In genomic region chrX:45238489-45238888, GRCh38 we compare ENCODE assay signal across 24 cellular contexts. TPM values are rescaled to one million over a fixed set of nuclear protein-coding genes. Genes with fewer than 3 reads are reported as not detected.
DNase-seq lines count a peak whose midpoint lies in the region; ATAC-seq, FAIRE-seq and TF ChIP-seq lines count a peak whose summit lies in the region.
"Had no signal": no experiment of that assay in that cellular context is flagged by ENCODE, and none has a peak within 500 bp of the region (broad histone marks: within the 10 kb centered on the region; RNA-seq: fewer than 3 reads in every experiment).

No MANE protein-coding gene starts in this region.

- H4K20me1 ChIP-seq in astrocyte (ENCODE audit: insufficient read depth, low read length), result no peaks in the 10 kb centered on the region
- H4K20me1 ChIP-seq: BLaER1 treated with 17β-estradiol and CSF1 and Interleukin-3, amounts not matched to agents 10 nM and 100 nM had no signal

- no peaks in the 10 kb centered on the region for H3K27me3 ChIP-seq in astrocyte (ENCODE audit: insufficient read depth, low read length)
- H3K27me3 ChIP-seq: BLaER1 treated with 17β-estradiol and CSF1 and Interleukin-3, amounts not matched to agents 10 nM and 100 nM had no signal

- H3K4me1 ChIP-seq in astrocyte (ENCODE audit: insufficient read depth, low read length), result no peaks in the 10 kb centered on the region
- H3K4me1 ChIP-seq: A549; BLaER1 treated with 17β-estradiol and CSF1 and Interleukin-3, amounts not matched to agents 10 nM and 100 nM; Caco-2 had no signal

- no peaks in the 10 kb centered on the region for H3K27me3 Mint-ChIP-seq in activated CD4-positive, alpha-beta T cell treated with anti-CD3 and anti-CD28 coated beads for 36 hours
- no peaks in the 10 kb centered on the region for H3K27me3 Mint-ChIP-seq in activated naive CD4-positive, alpha-beta T cell treated with anti-CD3 and anti-CD28 coated beads for 36 hours (ENCODE audit: low read depth)
- peaks cover 2% of the 10 kb centered on the region for H3K27me3 Mint-ChIP-seq in astrocyte (ENCODE audit: low read depth, unreplicated experiment)
- H3K27me3 Mint-ChIP-seq in stimulated activated naive B cell treated with anti-CD40 and anti-IgM and Interleukin-4, amounts not matched to agents 10 μg/mL and 1 μg/mL and 100 μg/mL, for 72 hours, result peaks cover 0 to 3% of the 10 kb centered on the region in 2 donors
- H3K27me3 Mint-ChIP-seq: B cell; CD4-positive, alpha-beta T cell had no signal

- H3K36me3 Mint-ChIP-seq in activated CD4-positive, alpha-beta T cell treated with anti-CD3 and anti-CD28 coated beads for 36 hours (ENCODE audit: low read depth), result no peaks in the 10 kb centered on the region
- peaks cover 0 to 5% of the 10 kb centered on the region in 2 donors for H3K36me3 Mint-ChIP-seq in activated naive CD4-positive, alpha-beta T cell treated with anti-CD3 and anti-CD28 coated beads, Interleukin-2, amount 50 U/mL, for 72 hours
- H3K36me3 Mint-ChIP-seq in activated naive CD4-positive, alpha-beta T cell treated with anti-CD3 and anti-CD28 coated beads for 36 hours (ENCODE audit: low read depth), result peaks cover under 1% of the 10 kb centered on the region
- H3K36me3 Mint-ChIP-seq in astrocyte (ENCODE audit: low read depth, unreplicated experiment), result no peaks in the 10 kb centered on the region
- peaks cover 0 to under 1% of the 10 kb centered on the region in 2 donors for H3K36me3 Mint-ChIP-seq in stimulated activated naive B cell treated with anti-CD40 and anti-IgM and Interleukin-4, amounts not matched to agents 10 μg/mL and 1 μg/mL and 100 μg/mL, for 72 hours
- H3K36me3 Mint-ChIP-seq: CD8-positive, alpha-beta T cell had no signal

- H3K27ac Mint-ChIP-seq in activated CD4-positive, alpha-beta T cell treated with anti-CD3 and anti-CD28 coated beads for 36 hours, result no peak overlapping the region
- H3K27ac Mint-ChIP-seq in activated naive CD4-positive, alpha-beta T cell treated with anti-CD3 and anti-CD28 coated beads, Interleukin-2, amount 50 U/mL, for 72 hours, result no peak overlapping the region
- H3K27ac Mint-ChIP-seq in activated naive CD4-positive, alpha-beta T cell treated with anti-CD3 and anti-CD28 coated beads for 36 hours, result no peak overlapping the region
- no peak overlapping the region for H3K27ac Mint-ChIP-seq in astrocyte (ENCODE audit: unreplicated experiment)
- H3K27ac Mint-ChIP-seq in stimulated activated naive B cell treated with anti-CD40 and anti-IgM and Interleukin-4, amounts not matched to agents 10 μg/mL and 1 μg/mL and 100 μg/mL, for 72 hours, result peak overlapping the region; percentile 15
- H3K27ac Mint-ChIP-seq: B cell; CD4-positive, alpha-beta T cell; CD8-positive, alpha-beta T cell had no signal

- no peak overlapping the region for H3K4me3 ChIP-seq in astrocyte (ENCODE audit: insufficient read depth, low read depth, low read length)
- H3K4me3 ChIP-seq: A549; BLaER1 treated with 17β-estradiol and CSF1 and Interleukin-3, amounts not matched to agents 10 nM and 100 nM had no signal

- TF ChIP-seq CTCF in astrocyte (IDR thresholded peaks at IDR 0.05; ENCODE audit: insufficient read depth, low read depth, low read length), result no peak

- FAIRE-seq in astrocyte (lab: Jason Lieb, UNC), result peak; percentile 32
- FAIRE-seq in HTR-8/SVneo (lab: Jason Lieb, UNC), result no peak
- FAIRE-seq: A549, D721Med, G401.6, GM12891 had no signal

- H3K36me3 ChIP-seq in astrocyte (ENCODE audit: insufficient read depth, low read length), result no peaks in the 10 kb centered on the region
- H3K36me3 ChIP-seq: BLaER1 treated with 17β-estradiol and CSF1 and Interleukin-3, amounts not matched to agents 10 nM and 100 nM had no signal

- intact Hi-C loops in activated CD4-positive, alpha-beta T cell treated with anti-CD3 and anti-CD28 coated beads for 36 hours (cut with DNase I, micrococcal nuclease), result no loop called here
- intact Hi-C loops in activated naive CD4-positive, alpha-beta T cell treated with anti-CD3 and anti-CD28 coated beads for 36 hours (cut with micrococcal nuclease), result no loop called here

- no peaks in the 10 kb centered on the region for H3K9me3 ChIP-seq in astrocyte (ENCODE audit: insufficient read depth, low read depth, low read length)
- H3K9me3 ChIP-seq: A549, Caco-2 had no signal

- no peak overlapping the region for H3K9ac ChIP-seq in astrocyte (ENCODE audit: low read length)
- H3K9ac ChIP-seq: BLaER1 treated with 17β-estradiol and CSF1 and Interleukin-3, amounts not matched to agents 10 nM and 100 nM had no signal

- H3K4me2 ChIP-seq in astrocyte (ENCODE audit: low read length), result no peak overlapping the region
- H3K4me2 ChIP-seq: A549; BLaER1 treated with 17β-estradiol and CSF1 and Interleukin-3, amounts not matched to agents 10 nM and 100 nM had no signal

- peaks cover 3% of the 10 kb centered on the region for H3K4me1 Mint-ChIP-seq in activated CD4-positive, alpha-beta T cell treated with anti-CD3 and anti-CD28 coated beads for 36 hours
- no peaks in the 10 kb centered on the region for H3K4me1 Mint-ChIP-seq in activated naive CD4-positive, alpha-beta T cell treated with anti-CD3 and anti-CD28 coated beads for 36 hours (ENCODE audit: low read depth)
- no peaks in the 10 kb centered on the region for H3K4me1 Mint-ChIP-seq in astrocyte (ENCODE audit: low read depth, unreplicated experiment)
- H3K4me1 Mint-ChIP-seq in stimulated activated naive B cell treated with anti-CD40 and anti-IgM and Interleukin-4, amounts not matched to agents 10 μg/mL and 1 μg/mL and 100 μg/mL, for 72 hours, result no peaks in the 10 kb centered on the region

- no peak overlapping the region for H3K4me3 Mint-ChIP-seq in activated CD4-positive, alpha-beta T cell treated with anti-CD3 and anti-CD28 coated beads for 36 hours
- no peak overlapping the region for H3K4me3 Mint-ChIP-seq in activated naive CD4-positive, alpha-beta T cell treated with anti-CD3 and anti-CD28 coated beads for 36 hours
- H3K4me3 Mint-ChIP-seq in astrocyte (ENCODE audit: unreplicated experiment), result no peak overlapping the region
- H3K4me3 Mint-ChIP-seq in stimulated activated naive B cell treated with anti-CD40 and anti-IgM and Interleukin-4, amounts not matched to agents 10 μg/mL and 1 μg/mL and 100 μg/mL, for 72 hours, result no peak overlapping the region
- H3K4me3 Mint-ChIP-seq: B cell; CD4-positive, alpha-beta T cell; CD8-positive, alpha-beta T cell had no signal

- no peaks in the 10 kb centered on the region for H3K9me3 Mint-ChIP-seq in activated CD4-positive, alpha-beta T cell treated with anti-CD3 and anti-CD28 coated beads for 36 hours (ENCODE audit: low read depth)
- peaks cover 0 to 6% of the 10 kb centered on the region in 2 donors for H3K9me3 Mint-ChIP-seq in activated naive CD4-positive, alpha-beta T cell treated with anti-CD3 and anti-CD28 coated beads, Interleukin-2, amount 50 U/mL, for 72 hours
- H3K9me3 Mint-ChIP-seq in activated naive CD4-positive, alpha-beta T cell treated with anti-CD3 and anti-CD28 coated beads for 36 hours, result peaks cover under 1% of the 10 kb centered on the region
- H3K9me3 Mint-ChIP-seq in astrocyte (ENCODE audit: unreplicated experiment), result peaks cover 4% of the 10 kb centered on the region
- H3K9me3 Mint-ChIP-seq in stimulated activated naive B cell treated with anti-CD40 and anti-IgM and Interleukin-4, amounts not matched to agents 10 μg/mL and 1 μg/mL and 100 μg/mL, for 72 hours, result peaks cover 0 to 2% of the 10 kb centered on the region in 2 donors
- H3K9me3 Mint-ChIP-seq: CD4-positive, alpha-beta T cell; CD8-positive, alpha-beta T cell had no signal

- CTCF ChIA-PET in activated CD4-positive, alpha-beta T cell treated with anti-CD3 and anti-CD28 coated beads for 36 hours (lab: Charles Lee), result no interaction called here
- CTCF ChIA-PET in activated naive CD4-positive, alpha-beta T cell treated with anti-CD3 and anti-CD28 coated beads for 36 hours (lab: Charles Lee), result no interaction called here

- H3K79me2 ChIP-seq in astrocyte (ENCODE audit: insufficient read depth, low read length), result no peaks in the 10 kb centered on the region

- H3K27ac ChIP-seq in astrocyte (ENCODE audit: low read depth, low read length), result no peak overlapping the region
- H3K27ac ChIP-seq: 22Rv1; A549; BLaER1 treated with 17β-estradiol and CSF1 and Interleukin-3, amounts not matched to agents 10 nM and 100 nM; C4-2B had no signal

- H2AFZ ChIP-seq in astrocyte (ENCODE audit: low read depth, low read length), result no peak overlapping the region

- no peak for DNase-seq in activated CD4-positive, alpha-beta T cell treated with anti-CD3 and anti-CD28 coated beads for 36 hours
- DNase-seq in activated CD4-positive, alpha-beta T cell treated with anti-CD3 and anti-CD28 coated beads for 48 hours, result no peak
- DNase-seq in activated naive CD4-positive, alpha-beta T cell treated with anti-CD3 and anti-CD28 coated beads, Interleukin-2, amount 50 U/mL, for 72 hours (ENCODE audit: low spot score in 2 of 2), result no peak
- DNase-seq in activated naive CD4-positive, alpha-beta T cell treated with anti-CD3 and anti-CD28 coated beads for 36 hours, result no peak
- DNase-seq in astrocyte (ENCODE audit: low read depth) (no peak), HTR-8/SVneo (ENCODE audit: insufficient read length, low spot score) (no peak)
- no peak for DNase-seq in stimulated activated naive B cell treated with anti-CD40 and anti-IgM and Interleukin-4, amounts not matched to agents 10 μg/mL and 1 μg/mL and 100 μg/mL, for 72 hours
- DNase-seq: AML-193; Caco-2; Calu3; CD4-positive, alpha-beta T cell; CD8-positive, alpha-beta T cell; DMS79 treated with DMSO at 0.1 percent for 48 hours; GF-D8 had no signal

- ATAC-seq in activated CD4-positive, alpha-beta T cell treated with anti-CD3 and anti-CD28 coated beads for 36 hours, result peak; percentile 42
- peak; percentile 26 to 47 for ATAC-seq in activated naive CD4-positive, alpha-beta T cell treated with anti-CD3 and anti-CD28 coated beads, Interleukin-2, amount 50 U/mL, for 72 hours
- ATAC-seq in stimulated activated naive B cell treated with anti-CD40 and anti-IgM and Interleukin-4, amounts not matched to agents 10 μg/mL and 1 μg/mL and 100 μg/mL, for 72 hours (replicated peaks), result no peak
- no peak for ATAC-seq in GM18907 (IDR thresholded peaks at IDR 0.05; ENCODE audit: unreplicated experiment)
- ATAC-seq: A549; CD8-positive, alpha-beta T cell had no signal

- POLR2A ChIA-PET in activated CD4-positive, alpha-beta T cell treated with anti-CD3 and anti-CD28 coated beads for 36 hours (lab: Charles Lee), result no interaction called here

RNA-seq across cellular contexts. Expression of gene DIPK2B, which starts 37.8 kb away (rescaled TPM):
- under 1 TPM; 0.07 to 0.32 TPM for total RNA-seq in activated CD4-positive, alpha-beta T cell treated with anti-CD3 and anti-CD28 coated beads for 36 hours
- under 1 TPM in 1 of 2 donors, not detected in 1; 0.29 TPM for total RNA-seq in activated naive CD4-positive, alpha-beta T cell treated with anti-CD3 and anti-CD28 coated beads, Interleukin-2, amount 50 U/mL, for 72 hours
- not detected for total RNA-seq in activated naive CD4-positive, alpha-beta T cell treated with anti-CD3 and anti-CD28 coated beads for 36 hours
- total RNA-seq in astrocyte, result not detected in 2 replicates
- total RNA-seq: A172; B cell; Caco-2; Calu3; CD4-positive, alpha-beta T cell; CD8-positive, alpha-beta T cell had no signal

Comparison
In these comparisons a context has a peak if more than half of its experiments do, and no peak if none do; other contexts are left out.
1. ATAC-seq: peak in activated CD4-positive, alpha-beta T cell treated with anti-CD3 and anti-CD28 coated beads for 36 hours (single experiment) and activated naive CD4-positive, alpha-beta T cell treated with anti-CD3 and anti-CD28 coated beads, Interleukin-2, amount 50 U/mL, for 72 hours (2 of 2); none in stimulated activated naive B cell treated with anti-CD40 and anti-IgM and Interleukin-4, amounts not matched to agents 10 μg/mL and 1 μg/mL and 100 μg/mL, for 72 hours (0 of 2) and GM18907 (single experiment).